Comparison of ENCODE assay signal across 8 cellular contexts in the genomic region with DNA sequence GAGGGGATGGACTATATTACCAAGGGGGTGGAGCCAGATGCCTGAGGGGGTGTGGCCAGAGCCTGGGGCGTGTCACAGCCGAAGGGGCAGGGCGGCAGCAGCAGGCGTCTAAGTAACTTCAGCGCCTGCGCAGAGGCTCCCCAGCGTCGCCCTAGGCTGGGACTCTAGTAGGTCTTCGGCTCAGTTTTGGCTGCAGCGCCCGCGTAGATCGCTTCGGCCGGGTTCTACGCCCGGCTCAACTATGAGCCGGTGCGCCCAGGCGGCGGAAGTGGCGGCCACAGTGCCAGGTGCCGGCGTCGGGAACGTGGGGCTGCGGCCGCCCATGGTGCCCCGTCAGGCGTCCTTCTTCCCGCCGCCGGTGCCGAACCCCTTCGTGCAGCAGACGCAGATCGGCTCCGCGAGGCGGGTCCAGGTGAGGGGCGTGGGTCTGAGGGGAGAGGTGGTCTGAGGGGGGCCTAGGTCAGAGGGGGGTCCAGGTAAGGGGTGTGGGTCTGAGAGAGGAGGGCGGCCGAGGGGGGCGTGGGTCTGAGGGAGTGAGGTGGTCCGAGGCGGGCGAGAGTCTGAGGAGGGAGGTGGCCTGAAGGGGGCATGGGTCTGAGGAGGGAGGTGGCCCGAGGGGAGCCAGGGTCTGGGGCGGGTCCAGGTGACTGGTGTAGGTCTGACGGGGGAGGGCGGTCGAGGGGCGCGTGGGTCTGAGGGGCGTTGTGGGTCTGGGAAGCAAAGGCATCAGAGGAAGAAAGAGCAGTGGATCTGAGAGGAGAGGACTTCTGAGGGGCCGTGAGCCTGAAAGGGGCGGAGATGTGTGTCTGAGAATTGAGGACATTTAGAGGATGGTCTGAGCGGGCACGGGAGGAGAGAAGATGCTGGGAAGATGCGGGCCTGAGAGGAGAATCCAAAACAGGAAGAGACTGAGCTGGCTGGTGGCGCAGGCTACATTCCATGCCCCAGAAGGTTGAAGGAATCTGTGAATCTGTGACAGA. TPM values are rescaled to one million over a fixed set of nuclear protein-coding genes. Genes with fewer than 3 reads are reported as not detected.
DNase-seq lines count a peak whose midpoint lies in the region; ATAC-seq and TF ChIP-seq lines count a peak whose summit lies in the region.

A gene with protein sequence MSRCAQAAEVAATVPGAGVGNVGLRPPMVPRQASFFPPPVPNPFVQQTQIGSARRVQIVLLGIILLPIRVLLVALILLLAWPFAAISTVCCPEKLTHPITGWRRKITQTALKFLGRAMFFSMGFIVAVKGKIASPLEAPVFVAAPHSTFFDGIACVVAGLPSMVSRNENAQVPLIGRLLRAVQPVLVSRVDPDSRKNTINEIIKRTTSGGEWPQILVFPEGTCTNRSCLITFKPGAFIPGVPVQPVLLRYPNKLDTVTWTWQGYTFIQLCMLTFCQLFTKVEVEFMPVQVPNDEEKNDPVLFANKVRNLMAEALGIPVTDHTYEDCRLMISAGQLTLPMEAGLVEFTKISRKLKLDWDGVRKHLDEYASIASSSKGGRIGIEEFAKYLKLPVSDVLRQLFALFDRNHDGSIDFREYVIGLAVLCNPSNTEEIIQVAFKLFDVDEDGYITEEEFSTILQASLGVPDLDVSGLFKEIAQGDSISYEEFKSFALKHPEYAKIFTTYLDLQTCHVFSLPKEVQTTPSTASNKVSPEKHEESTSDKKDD (plus strand): TSS at position 132 of the 980 bp plus-strand sequence. CDS start 110 bp downstream, at position 242.

- no peaks in the 10 kb centered on the region for H3K27me3 ChIP-seq in adipocyte (replicated peaks; ENCODE audit: control insufficient read depth, insufficient read depth, low read length)
- H3K27me3 ChIP-seq in neuronal stem cell (ENCODE audit: control insufficient read depth in 3 of 3, insufficient read depth in 3 of 3, low read depth in 1 of 3, low read length in 3 of 3): peaks cover 0 to 3% (median 0%) of the 10 kb centered on the region in 3 experiments

- H2BK12ac ChIP-seq in neuronal stem cell (ENCODE audit: low read length): peak within 1 kb of the TSS; percentile 81

- H3K9me3 ChIP-seq in adipocyte (ENCODE audit: control insufficient read depth, low read length) (peaks cover 3% of the 10 kb centered on the region), neuronal stem cell (replicated peaks in 1 of 2; ENCODE audit: control insufficient read depth in 2 of 2, insufficient read depth in 1 of 2, low read depth in 1 of 2, low read length in 2 of 2) (peaks cover 11 to 21% of the 10 kb centered on the region in 2 donors)

- H3K4me3 ChIP-seq in adipocyte (ENCODE audit: low read length): peak within 1 kb of the TSS; percentile 81
- H3K4me3 ChIP-seq in neuronal stem cell (ENCODE audit: low read length in 2 of 2): peak within 1 kb of the TSS; percentile 15 to 86

- peaks cover 15% of the 10 kb centered on the region for H3K36me3 Mint-ChIP-seq in type B pancreatic cell

- no peak within 1 kb of the TSS for H4K91ac ChIP-seq in neuronal stem cell (ENCODE audit: low read depth, low read length, poor library complexity)

- H3K4me1 Mint-ChIP-seq in type B pancreatic cell (ENCODE audit: unreplicated experiment): peaks cover 6% of the 10 kb centered on the region

- peak; percentile 96 for DNase-seq in AG08395 (ENCODE audit: low spot score)
- DNase-seq in NCI-H748 (lab: John Stamatoyannopoulos, UW; ENCODE audit: unreplicated experiment): peak; percentile 76
- peak; percentile 95 for DNase-seq in adipocyte (ENCODE audit: low read depth)
- peak; percentile 95 for DNase-seq in Right ventricle myocardium superior
- peak; percentile 76 for DNase-seq in neuronal stem cell (ENCODE audit: low spot score)
- peak; percentile 86 for DNase-seq in type B pancreatic cell (ENCODE audit: extremely low spot score, unreplicated experiment)
- no peak for DNase-seq in NCI-H2107 (lab: John Stamatoyannopoulos, UW)

- intact Hi-C loops in Right ventricle myocardium superior (cut with DNase I): no loop called here

- peak within 1 kb of the TSS; percentile 10 for H4K8ac ChIP-seq in neuronal stem cell (ENCODE audit: low read depth, low read length)

- H3K4me2 ChIP-seq in neuronal stem cell (ENCODE audit: insufficient read depth, low read length, poor library complexity, severe bottlenecking): peak within 1 kb of the TSS; percentile 90

- peak; percentile 47 for ATAC-seq in GM21367 (IDR thresholded peaks at IDR 0.05; ENCODE audit: unreplicated experiment)
- peak; percentile 96 for ATAC-seq in Right ventricle myocardium superior (ENCODE audit: poor library complexity)

- peak within 1 kb of the TSS; percentile 75 for H3K9ac ChIP-seq in adipocyte (ENCODE audit: low read length)
- peak within 1 kb of the TSS; percentile 86 for H3K9ac ChIP-seq in neuronal stem cell (ENCODE audit: low read depth, low read length, poor library complexity)

- H2BK120ac ChIP-seq in neuronal stem cell (ENCODE audit: low read depth, low read length): no peak within 1 kb of the TSS

- peaks cover 4% of the 10 kb centered on the region for H3K27me3 Mint-ChIP-seq in type B pancreatic cell

- peak within 1 kb of the TSS; percentile 17 for H3K14ac ChIP-seq in neuronal stem cell (ENCODE audit: low read length)

- no peak for TF ChIP-seq CTCF in type B pancreatic cell (conservative IDR thresholded peaks at IDR 0.05)

- H2AFZ ChIP-seq in neuronal stem cell (ENCODE audit: low read length): no peak within 1 kb of the TSS

- H3K4me1 ChIP-seq in adipocyte (ENCODE audit: control insufficient read depth, insufficient read depth, low read length): peaks cover 12% of the 10 kb centered on the region
- H3K4me1 ChIP-seq in neuronal stem cell (ENCODE audit: control insufficient read depth in 2 of 2, insufficient read depth in 1 of 2, low read depth in 1 of 2, low read length in 2 of 2): peaks cover 0 to 3% of the 10 kb centered on the region in 2 donors

- peak within 1 kb of the TSS; percentile 96 for H3K18ac ChIP-seq in neuronal stem cell (ENCODE audit: low read length)

- WGBS in neuronal stem cell (ENCODE audit: extremely low coverage in 2 of 2, insufficient read length in 2 of 2, insufficient replicate concordance in 1 of 2), 2 donors: no CpG with 5 or more reads among the region's 61 CpGs

- H2AK5ac ChIP-seq in neuronal stem cell (ENCODE audit: low read depth, low read length): no peak within 1 kb of the TSS

- H3K36me3 ChIP-seq in adipocyte (ENCODE audit: control insufficient read depth, insufficient read depth, low read length, severe bottlenecking): peaks cover 44% of the 10 kb centered on the region
- H3K36me3 ChIP-seq in neuronal stem cell (replicated peaks in 1 of 2; ENCODE audit: control insufficient read depth in 2 of 2, insufficient read depth in 2 of 2, low read length in 2 of 2): peaks cover 0 to 45% of the 10 kb centered on the region in 2 donors

- H3K79me1 ChIP-seq in neuronal stem cell (ENCODE audit: low read depth, low read length): peaks cover 5% of the 10 kb centered on the region

- H3K9me3 Mint-ChIP-seq in type B pancreatic cell: peaks cover 17% of the 10 kb centered on the region

- peak within 1 kb of the TSS; percentile 66 for H3K27ac Mint-ChIP-seq in type B pancreatic cell

- H3K23ac ChIP-seq in neuronal stem cell (ENCODE audit: low read depth, low read length, poor library complexity): peak within 1 kb of the TSS; percentile 93

- H2BK5ac ChIP-seq in neuronal stem cell (ENCODE audit: low read length): peak within 1 kb of the TSS; percentile 62

- no peak within 1 kb of the TSS for H3K4ac ChIP-seq in neuronal stem cell (ENCODE audit: low read length)

- peak within 1 kb of the TSS; percentile 88 for H3K4me3 Mint-ChIP-seq in type B pancreatic cell

- H2BK15ac ChIP-seq in neuronal stem cell (ENCODE audit: low read length): no peak within 1 kb of the TSS

- H3K27ac ChIP-seq in neuronal stem cell (replicated peaks; ENCODE audit: low read length): no peak within 1 kb of the TSS

RNA-seq across cellular contexts. Expression of the gene that starts here (rescaled TPM):
- total RNA-seq in Right ventricle myocardium superior (9.6 TPM), type B pancreatic cell (ENCODE audit: low replicate concordance) (18.9 and 38.6 TPM in 2 replicates)
- 5.8 TPM for polyA plus RNA-seq in neuronal stem cell (2013, experiment 1 of 2)
- polyA plus RNA-seq in neuronal stem cell (2013, experiment 2 of 2): 5.2 TPM
